Comparison of ENCODE assay signal across 9 cellular contexts in the genomic region with DNA sequence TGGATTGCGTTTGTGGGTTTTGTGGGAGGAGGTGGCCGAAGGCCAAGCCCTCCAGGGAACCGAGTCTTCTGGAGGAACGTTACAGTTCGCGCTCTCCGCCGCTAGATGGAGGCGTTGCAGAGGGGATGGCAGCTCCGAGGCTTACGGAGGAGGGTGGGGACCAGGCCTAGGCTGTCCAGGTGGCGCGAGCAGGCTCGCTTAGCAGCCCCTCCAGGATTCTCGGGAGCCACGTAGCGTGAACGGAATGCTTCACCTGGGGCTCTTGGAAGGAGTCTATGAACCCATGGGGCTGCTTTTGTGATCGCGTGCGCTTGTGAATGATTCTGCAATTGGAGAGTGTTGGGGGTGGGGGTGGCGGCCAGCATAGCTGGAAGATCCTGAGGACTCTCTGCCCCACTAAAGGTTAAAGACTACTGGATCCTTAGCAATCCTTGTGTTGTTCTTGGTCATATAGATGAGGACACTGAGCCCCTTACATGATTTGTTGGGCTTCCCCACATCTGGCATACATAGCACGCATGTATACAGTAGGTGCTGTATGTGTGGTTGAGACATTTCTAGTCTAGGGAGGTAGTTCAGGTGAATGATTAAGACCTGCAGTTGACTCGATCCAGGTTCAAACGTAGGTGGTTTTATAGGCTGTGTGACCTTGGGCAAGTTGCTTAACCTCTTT. TPM values are rescaled to one million over a fixed set of nuclear protein-coding genes. Genes with fewer than 3 reads are reported as not detected.
A peak's percentile ranks its signal among the peaks of the same experiment; 100 is the strongest.
DNase-seq lines count a peak whose midpoint lies in the region; ATAC-seq and TF ChIP-seq lines count a peak whose summit lies in the region.
"Had no signal": no experiment of that assay in that cellular context is flagged by ENCODE, and none has a peak within 500 bp of the region (broad histone marks: within the 10 kb centered on the region; RNA-seq: fewer than 3 reads in every experiment).

No MANE protein-coding gene starts in this region.

- H3K4me3 ChIP-seq in BJ (ENCODE audit: low read depth, low read length) (no peak overlapping the region), esophagus muscularis mucosa (no peak overlapping the region)
- H3K4me3 ChIP-seq: SK-N-MC had no signal

- H3K27me3 ChIP-seq in BJ (ENCODE audit: control insufficient read depth, insufficient read depth, low read length) (no peaks in the 10 kb centered on the region), esophagus muscularis mucosa (peaks cover 0 to 12% (median 0%) of the 10 kb centered on the region in 4 donors)

- DNase-seq in BJ (ENCODE audit: low read depth) (peak; percentile 23), NOMO-1 (lab: John Stamatoyannopoulos, UW; ENCODE audit: unreplicated experiment in 2 of 2) (peak; percentile 58 to 66), esophagus muscularis mucosa (ENCODE audit: extremely low spot score) (no peak), naive B cell (peak; percentile 43), stromal cell of bone marrow (ENCODE audit: low read depth) (peak; percentile 32)
- DNase-seq in activated CD8-positive, alpha-beta memory T cell treated with anti-CD3 and anti-CD28 coated beads, Interleukin-2, amount 50 U/mL, for 24 hours (ENCODE audit: extremely low read depth), result peak; percentile 13

- no peaks in the 10 kb centered on the region for H3K9me3 Mint-ChIP-seq in naive B cell

- H3K27ac Mint-ChIP-seq in naive B cell, result no peak overlapping the region

- H3K4me3 Mint-ChIP-seq in naive B cell, result no peak overlapping the region

- ATAC-seq in GM18907 (IDR thresholded peaks at IDR 0.05; ENCODE audit: unreplicated experiment) (peak; percentile 91), HG03280 (IDR thresholded peaks at IDR 0.05; ENCODE audit: unreplicated experiment) (peak; percentile 86), naive B cell (ENCODE audit: low read depth in 2 of 2) (peak; percentile 53 to 72)

- no peaks in the 10 kb centered on the region for H3K9me3 ChIP-seq in esophagus muscularis mucosa

- H3K4me1 Mint-ChIP-seq in naive B cell, result peaks cover 3 to 8% (median 6%) of the 10 kb centered on the region in 3 donors

- no peak for TF ChIP-seq POLR2A in esophagus muscularis mucosa (IDR thresholded peaks at IDR 0.05; ENCODE audit: low read depth)

- H3K4me1 ChIP-seq in esophagus muscularis mucosa, result peaks cover 0 to 6% (median 6%) of the 10 kb centered on the region in 4 donors

- CTCF ChIA-PET in BJ (lab: Yijun Ruan, JAX), result interaction anchor here (0.9 to 6.1 kb wide), 15 partner anchors 10 to 1220 kb away, joined by 3 to 72 read pairs (median 5); no protein-coding TSS in a partner anchor

- TF ChIP-seq CTCF in BJ (IDR thresholded peaks at IDR 0.05; ENCODE audit: insufficient read depth, low read depth, low read length) (peak; percentile 95), esophagus muscularis mucosa (IDR thresholded peaks at IDR 0.05) (peak; percentile 68 to 90 (median 75))

- POLR2A ChIA-PET in BJ (lab: Charles Lee), result no interaction called here

- intact Hi-C loops in esophagus muscularis mucosa (cut with DNase I), result loop anchor here (10.0 kb wide), 1 partner anchor 414 kb away; the partner anchor contains the start of gene CFAP20DC

- no peak for TF ChIP-seq EP300 in esophagus muscularis mucosa (IDR thresholded peaks at IDR 0.05)

- peaks cover 0 to 9% (median 0%) of the 10 kb centered on the region in 3 donors for H3K27me3 Mint-ChIP-seq in naive B cell

- H3K36me3 Mint-ChIP-seq in naive B cell, result no peaks in the 10 kb centered on the region

- WGBS in esophagus muscularis mucosa, result 40% methylated on average over 13 of the region's 25 CpGs

- H3K27ac ChIP-seq in esophagus muscularis mucosa (replicated peaks in 1 of 4), result no peak overlapping the region
- H3K27ac ChIP-seq: SK-N-MC had no signal

- no peaks in the 10 kb centered on the region for H3K36me3 ChIP-seq in BJ (ENCODE audit: control insufficient read depth, insufficient read depth, low read length)
- H3K36me3 ChIP-seq in esophagus muscularis mucosa, result no peaks in the 10 kb centered on the region

RNA-seq across cellular contexts. Expression of gene FAM3D, which starts 25.7 kb away (rescaled TPM):
- polyA plus RNA-seq in BJ (2011; rRNA removed), result not detected in 2 replicates
- not detected in 2 replicates for polyA minus RNA-seq in BJ (2011; rRNA and poly(A)+ RNA removed)
- not detected for total RNA-seq in esophagus muscularis mucosa
- polyA plus RNA-seq in naive B cell (ENCODE audit: low read depth in 6 of 6), result not detected
